ENCODE assay signal across 8 cellular contexts in genomic region chr9:75087824-75088645, GRCh38. TPM values are rescaled to one million over a fixed set of nuclear protein-coding genes. Genes with fewer than 3 reads are reported as not detected.
A peak's percentile ranks its signal among the peaks of the same experiment; 100 is the strongest.
DNase-seq lines count a peak whose midpoint lies in the region; ATAC-seq and TF ChIP-seq lines count a peak whose summit lies in the region.

NMRK1 (minus strand) TSS chr9:75088155; CDS start chr9:75083115, 5,040 bp downstream.
OSTF1 (plus strand) TSS chr9:75088514; CDS start chr9:75088693, 179 bp downstream.

- DNase-seq in NCI-H187 (lab: John Stamatoyannopoulos, UW): peak; percentile 79 to 85
- DNase-seq in T-helper 17 cell: peak; percentile 92 to 93 (median 93)
- DNase-seq in amygdala (lab: John Stamatoyannopoulos, UW): peak; percentile 48 to 97 (median 88)
- DNase-seq in left ventricle myocardium inferior: peak; percentile 97
- peak; percentile 95 for DNase-seq in prostate gland (ENCODE audit: low spot score)
- peak; percentile 94 for DNase-seq in ureter (ENCODE audit: low spot score)

- H3K4me3 Mint-ChIP-seq in T-helper 17 cell: peak within 1 kb of the TSS; percentile 99

- H3K27me3 ChIP-seq in left ventricle myocardium inferior (ENCODE audit: low read depth) (no peaks in the 10 kb centered on the region), prostate gland (replicated peaks; ENCODE audit: insufficient read depth) (no peaks in the 10 kb centered on the region)

- peak; percentile 87 for ATAC-seq in GM18502 (IDR thresholded peaks at IDR 0.05; ENCODE audit: poor library complexity, unreplicated experiment)
- ATAC-seq in HG02943 (IDR thresholded peaks at IDR 0.05; ENCODE audit: low read depth, unreplicated experiment): peak; percentile 79
- peak; percentile 87 for ATAC-seq in T-helper 17 cell

- peak; percentile 92 for TF ChIP-seq POLR2A in prostate gland (IDR thresholded peaks at IDR 0.05)

- H3K4me1 Mint-ChIP-seq in T-helper 17 cell: peaks cover 62% of the 10 kb centered on the region

- intact Hi-C loops in left ventricle myocardium inferior (cut with micrococcal nuclease): no loop called here
- intact Hi-C loops in prostate gland (cut with DNase I): loop anchor here (1.0 to 2.0 kb wide), 2 partner anchors 61 to 135 kb away; partner anchors contain the start of gene C9orf40

- H3K36me3 Mint-ChIP-seq in T-helper 17 cell (ENCODE audit: low read depth): peaks cover 3% of the 10 kb centered on the region

- no peaks in the 10 kb centered on the region for H3K27me3 Mint-ChIP-seq in T-helper 17 cell

- no peaks in the 10 kb centered on the region for H3K9me3 ChIP-seq in T-helper 17 cell (ENCODE audit: control insufficient read depth, low read length, poor library complexity, severe bottlenecking)
- H3K9me3 ChIP-seq in left ventricle myocardium inferior (replicated peaks): no peaks in the 10 kb centered on the region
- no peaks in the 10 kb centered on the region for H3K9me3 ChIP-seq in prostate gland

- H3K27ac Mint-ChIP-seq in T-helper 17 cell: peak within 1 kb of the TSS; percentile 98

- TF ChIP-seq CTCF in left ventricle myocardium inferior (IDR thresholded peaks at IDR 0.05; ENCODE audit: borderline replicate concordance) (peak; percentile 14), prostate gland (IDR thresholded peaks at IDR 0.05) (peak in 1 of 4 experiments; percentile 7)

- H3K36me3 ChIP-seq in left ventricle myocardium inferior (no peaks in the 10 kb centered on the region), prostate gland (no peaks in the 10 kb centered on the region)

- H3K4me3 ChIP-seq in left ventricle myocardium inferior (peak within 1 kb of the TSS; percentile 92), prostate gland (peak within 1 kb of the TSS; percentile 77 to 82)

- WGBS in prostate gland: under 1% methylated on average over 83 of the region's 93 CpGs

- H3K4me1 ChIP-seq in left ventricle myocardium inferior: peaks cover 87% of the 10 kb centered on the region
- no peaks in the 10 kb centered on the region for H3K4me1 ChIP-seq in prostate gland (replicated peaks)

- H3K27ac ChIP-seq in left ventricle myocardium inferior (replicated peaks): peak within 1 kb of the TSS; percentile 97
- peak within 1 kb of the TSS; percentile 97 to 99 for H3K27ac ChIP-seq in prostate gland

RNA-seq across cellular contexts. Expression of gene NMRK1, which starts in this region (rescaled TPM):
- total RNA-seq in T-helper 17 cell (10 to 100 TPM; 56.7 to 70.0 TPM), left ventricle myocardium inferior (13.8 TPM), prostate gland (10 to 100 TPM; 16.2 to 34.1 TPM), ureter (42.2 TPM)

RNA-seq across cellular contexts. Expression of gene OSTF1, which starts in this region (rescaled TPM):
- total RNA-seq in T-helper 17 cell: 10 to 100 TPM; 85.2 to 95.1 TPM
- total RNA-seq in left ventricle myocardium inferior: 18.9 TPM
- 10 to 100 TPM; 24.5 to 35.8 TPM for total RNA-seq in prostate gland
- total RNA-seq in ureter: 49.7 TPM

Comparison
In these comparisons a context has a peak if more than half of its experiments do, and no peak if none do; other contexts are left out.
1. Peak in every context shown above with its lines: DNase-seq, ATAC-seq, H3K4me3 ChIP-seq and H3K27ac ChIP-seq.